ENCODE assay signal across 9 cellular contexts in the genomic region with DNA sequence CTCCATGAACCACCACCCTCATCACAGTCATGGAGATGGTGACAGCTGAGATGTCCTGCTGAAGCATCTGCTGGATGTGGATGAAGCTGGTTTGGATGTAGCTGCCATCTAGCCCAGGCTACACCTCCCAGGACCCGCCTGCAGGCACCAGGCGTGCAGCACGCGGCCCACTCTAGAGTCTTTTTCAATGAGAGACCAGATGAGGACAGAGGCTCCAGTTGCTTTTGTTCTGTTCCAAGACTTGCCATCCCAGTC.
DNase-seq lines count a peak whose midpoint lies in the region; ATAC-seq, FAIRE-seq and TF ChIP-seq lines count a peak whose summit lies in the region.
"Had no signal": no experiment of that assay in that cellular context is flagged by ENCODE, and none has a peak within 500 bp of the region (broad histone marks: within the 10 kb centered on the region; RNA-seq: fewer than 3 reads in every experiment).

No MANE protein-coding gene starts in this region.

- H2AFZ ChIP-seq in neural progenitor cell (replicated peaks): no peak overlapping the region

- intact Hi-C loops in esophagus squamous epithelium (cut with DNase I): no loop called here
- intact Hi-C loops in gastrocnemius medialis (cut with DNase I; ENCODE audit: low total_unique reads): no loop called here
- intact Hi-C loops in pancreas (cut with DNase I): no loop called here

- no peaks in the 10 kb centered on the region for H3K9me3 ChIP-seq in CD8-positive, alpha-beta memory T cell (ENCODE audit: low read length)
- H3K9me3 ChIP-seq in Peyer's patch: no peaks in the 10 kb centered on the region
- H3K9me3 ChIP-seq in esophagus squamous epithelium: no peaks in the 10 kb centered on the region
- no peaks in the 10 kb centered on the region for H3K9me3 ChIP-seq in gastrocnemius medialis
- no peaks in the 10 kb centered on the region for H3K9me3 ChIP-seq in neural progenitor cell (ENCODE audit: low read depth)
- no peaks in the 10 kb centered on the region for H3K9me3 ChIP-seq in pancreas

- no peak for TF ChIP-seq POLR2A in Peyer's patch (IDR thresholded peaks at IDR 0.05)
- no peak for TF ChIP-seq POLR2A in esophagus squamous epithelium (IDR thresholded peaks at IDR 0.05)
- TF ChIP-seq POLR2A in gastrocnemius medialis (IDR thresholded peaks at IDR 0.05): no peak

- CTCF ChIA-PET in CD8-positive, alpha-beta memory T cell (lab: Charles Lee): no interaction called here

- no peaks in the 10 kb centered on the region for H3K36me3 ChIP-seq in CD8-positive, alpha-beta memory T cell (ENCODE audit: insufficient read depth, low read length)
- peaks cover 0 to 7% (median 0%) of the 10 kb centered on the region in 3 donors for H3K36me3 ChIP-seq in Peyer's patch
- peaks cover 0 to 18% (median 0%) of the 10 kb centered on the region in 3 donors for H3K36me3 ChIP-seq in esophagus squamous epithelium
- no peaks in the 10 kb centered on the region for H3K36me3 ChIP-seq in gastrocnemius medialis
- H3K36me3 ChIP-seq in neural progenitor cell: no peaks in the 10 kb centered on the region
- H3K36me3 ChIP-seq in pancreas: no peaks in the 10 kb centered on the region

- peak overlapping the region in 6 of 7 donors; percentile 10 to 88 (median 72) for H3K4me3 Mint-ChIP-seq in CD8-positive, alpha-beta memory T cell
- H3K4me3 Mint-ChIP-seq in neural progenitor cell: no peak overlapping the region

- peaks cover 0 to 2% of the 10 kb centered on the region in 2 donors for H3K27me3 Mint-ChIP-seq in CD8-positive, alpha-beta memory T cell
- H3K27me3 Mint-ChIP-seq in neural progenitor cell (ENCODE audit: insufficient read depth, low read depth): peaks cover 12% of the 10 kb centered on the region

- TF ChIP-seq CTCF in Peyer's patch (IDR thresholded peaks at IDR 0.05) (no peak), esophagus squamous epithelium (IDR thresholded peaks at IDR 0.05) (no peak), gastrocnemius medialis (IDR thresholded peaks at IDR 0.05 in 4 of 5, conservative IDR thresholded peaks at IDR 0.05 in 1 of 5) (no peak), neural progenitor cell (IDR thresholded peaks at IDR 0.05) (no peak), pancreas (IDR thresholded peaks at IDR 0.05) (no peak)

- peak overlapping the region in 7 of 8 donors; percentile 37 to 99 (median 84) for H3K27ac Mint-ChIP-seq in CD8-positive, alpha-beta memory T cell
- H3K27ac Mint-ChIP-seq in neural progenitor cell: no peak overlapping the region

- peaks cover 84 to 99% (median 92%) of the 10 kb centered on the region in 3 donors for H3K4me1 Mint-ChIP-seq in CD8-positive, alpha-beta memory T cell
- H3K4me1 Mint-ChIP-seq in neural progenitor cell: peaks cover 66% of the 10 kb centered on the region

- FAIRE-seq in pancreas (lab: Jason Lieb, UNC): no peak

- no peak overlapping the region for H3K4me2 ChIP-seq in neural progenitor cell

- H3K27me3 ChIP-seq in CD8-positive, alpha-beta memory T cell (ENCODE audit: insufficient read depth, low read length, poor library complexity, severe bottlenecking): no peaks in the 10 kb centered on the region
- H3K27me3 ChIP-seq in Peyer's patch (no peaks in the 10 kb centered on the region), esophagus squamous epithelium (no peaks in the 10 kb centered on the region), gastrocnemius medialis (no peaks in the 10 kb centered on the region), neural progenitor cell (no peaks in the 10 kb centered on the region), pancreas (no peaks in the 10 kb centered on the region)

- DNase-seq in CD8-positive, alpha-beta memory T cell: no peak
- DNase-seq in Peyer's patch (no peak), esophagus squamous epithelium (lab: John Stamatoyannopoulos, UW) (no peak), gastrocnemius medialis (no peak), neural progenitor cell (ENCODE audit: low spot score) (no peak), pancreas (no peak)
- DNase-seq: NCI-H2107 had no signal

- H4K20me1 ChIP-seq in neural progenitor cell (ENCODE audit: low read depth): peaks cover 100% of the 10 kb centered on the region

- peaks cover 23% of the 10 kb centered on the region for H3F3A ChIP-seq in neural progenitor cell (ENCODE audit: low read depth)

- 70% methylated on average over 2 of the region's 4 CpGs; no CpG with 5 or more reads in 1 of the 2 donors for WGBS in esophagus squamous epithelium, 2 donors
- 95 to 96% methylated on average over 4 of the region's 4 CpGs for WGBS in pancreas, 2 donors

- peaks cover 95% of the 10 kb centered on the region for H3K4me1 ChIP-seq in CD8-positive, alpha-beta memory T cell (ENCODE audit: insufficient read depth, low read length)
- H3K4me1 ChIP-seq in Peyer's patch (peaks cover 9 to 91% (median 61%) of the 10 kb centered on the region in 4 donors), esophagus squamous epithelium (peaks cover 81 to 100% (median 99%) of the 10 kb centered on the region in 3 donors), gastrocnemius medialis (peaks cover 88 to 94% of the 10 kb centered on the region in 2 donors), neural progenitor cell (peaks cover 38% of the 10 kb centered on the region), pancreas (peaks cover 15 to 27% (median 17%) of the 10 kb centered on the region in 3 donors)

- peaks cover 0 to 31% (median 0%) of the 10 kb centered on the region in 3 donors for H3K36me3 Mint-ChIP-seq in CD8-positive, alpha-beta memory T cell
- H3K36me3 Mint-ChIP-seq in neural progenitor cell: no peaks in the 10 kb centered on the region

- H3K9me3 Mint-ChIP-seq in CD8-positive, alpha-beta memory T cell: no peaks in the 10 kb centered on the region
- no peaks in the 10 kb centered on the region for H3K9me3 Mint-ChIP-seq in neural progenitor cell

- in situ Hi-C loops in gastrocnemius medialis (cut with MboI; ENCODE audit: low sequenced_read_pairs in 4 of 4): no loop called here

- ATAC-seq in gastrocnemius medialis (no peak), GM19467 (IDR thresholded peaks at IDR 0.05; ENCODE audit: unreplicated experiment) (no peak), HG03159 (IDR thresholded peaks at IDR 0.05; ENCODE audit: unreplicated experiment) (no peak), pancreas (no peak)

- POLR2A ChIA-PET in CD8-positive, alpha-beta memory T cell (lab: Charles Lee): no interaction called here

- H3K9ac ChIP-seq in neural progenitor cell: no peak overlapping the region

- H3K4me3 ChIP-seq in CD8-positive, alpha-beta memory T cell (ENCODE audit: low read length): no peak overlapping the region
- H3K4me3 ChIP-seq in Peyer's patch (peak overlapping the region in 1 of 4 donors; percentile 9), esophagus squamous epithelium (peak overlapping the region in 2 of 4 donors; percentile 25 to 54), gastrocnemius medialis (peak overlapping the region in 2 of 4 donors; percentile 34 to 48), neural progenitor cell (no peak overlapping the region), pancreas (no peak overlapping the region)

- peaks cover 98% of the 10 kb centered on the region for H3K79me2 ChIP-seq in neural progenitor cell (ENCODE audit: low read depth)

- peak overlapping the region; percentile 42 for H3K27ac ChIP-seq in CD8-positive, alpha-beta memory T cell (ENCODE audit: low read depth, low read length)
- H3K27ac ChIP-seq in Peyer's patch: peak overlapping the region in 3 of 4 donors; percentile 14 to 61 (median 29)
- peak overlapping the region; percentile 75 to 83 (median 78) for H3K27ac ChIP-seq in esophagus squamous epithelium
- peak overlapping the region; percentile 92 to 96 (median 93) for H3K27ac ChIP-seq in gastrocnemius medialis
- H3K27ac ChIP-seq in neural progenitor cell: no peak overlapping the region
- H3K27ac ChIP-seq in pancreas: peak overlapping the region in 1 of 4 donors; percentile 28
